Comparison of ENCODE assay signal across 13 cellular contexts in genomic region chr17:21199311-21199710, GRCh38. TPM values are rescaled to one million over a fixed set of nuclear protein-coding genes. Genes with fewer than 3 reads are reported as not detected.
A peak's percentile ranks its signal among the peaks of the same experiment; 100 is the strongest.
DNase-seq lines count a peak whose midpoint lies in the region; ATAC-seq, FAIRE-seq and TF ChIP-seq lines count a peak whose summit lies in the region.
"Had no signal": no experiment of that assay in that cellular context is flagged by ENCODE, and none has a peak within 500 bp of the region (broad histone marks: within the 10 kb centered on the region; RNA-seq: fewer than 3 reads in every experiment).

No MANE protein-coding gene starts in this region.

- ATAC-seq in Right ventricle myocardium superior (ENCODE audit: poor library complexity) = no peak
- peak; percentile 88 for ATAC-seq in K562
- no peak for ATAC-seq in HG02678 (IDR thresholded peaks at IDR 0.05; ENCODE audit: unreplicated experiment)
- no peak for ATAC-seq in GM19397 (IDR thresholded peaks at IDR 0.05; ENCODE audit: unreplicated experiment)

- POLR2A ChIA-PET in K562 (lab: Yijun Ruan, JAX) = interaction anchor here (3.1 kb wide), 1 partner anchor 13 kb away, joined by 22 read pairs; the partner anchor contains the start of gene TMEM11

- peak in 1 of 2 donors; percentile 89 for DNase-seq in cardiac muscle cell (ENCODE audit: low read depth in 1 of 2, low spot score in 1 of 2)
- DNase-seq in Right ventricle myocardium superior = no peak
- DNase-seq in K562 (ENCODE audit: extremely low read depth in 1 of 4, low spot score in 3 of 4) = peak in 2 of 4 experiments; percentile 46 to 54
- no peak for DNase-seq in NCI-H2227 (lab: John Stamatoyannopoulos, UW; ENCODE audit: unreplicated experiment)
- no peak for DNase-seq in RPMI8226
- DNase-seq: activated CD4-positive, alpha-beta T cell treated with anti-CD3 and anti-CD28 coated beads, Interleukin-2, amount 50 U/mL, for 48 hours; activated naive CD4-positive, alpha-beta T cell treated with anti-CD3 and anti-CD28 coated beads, Interleukin-2, amount 50 U/mL, for 16 hours; DMS153; NCI-H146 had no signal

- H3K36me3 ChIP-seq in cardiac muscle cell = peaks cover 12% of the 10 kb centered on the region
- H3K36me3 ChIP-seq in K562 (ENCODE audit: control insufficient read depth, insufficient read depth, low read length) = peaks cover 22% of the 10 kb centered on the region; the same call in 1 of the 3 replicates
- peaks cover 15% of the 10 kb centered on the region for H3K36me3 ChIP-seq in iPS-18a (ENCODE audit: control insufficient read depth, low read depth, low read length)

- TF ChIP-seq CTCF in cardiac muscle cell (IDR thresholded peaks at IDR 0.05; ENCODE audit: low read depth, low read length) (no peak), K562 (IDR thresholded peaks at IDR 0.05 in 2 of 3, conservative IDR thresholded peaks at IDR 0.05 in 1 of 3; ENCODE audit: insufficient read depth in 2 of 3, low read depth in 1 of 3, low read length in 3 of 3) (no peak)

- H3K9me3 ChIP-seq in cardiac muscle cell (ENCODE audit: low read depth) (no peaks in the 10 kb centered on the region), K562 (replicated peaks; ENCODE audit: control insufficient read depth, insufficient read depth, low read depth, low read length) (no peaks in the 10 kb centered on the region), iPS-18a (ENCODE audit: control insufficient read depth, low read depth, low read length) (no peaks in the 10 kb centered on the region)

- CTCF ChIA-PET in K562 (lab: Yijun Ruan, JAX; ENCODE audit: low intra/inter-chr PET ratio) = no interaction called here

- H3K9ac ChIP-seq in K562 (ENCODE audit: insufficient read depth in 1 of 2, low read depth in 2 of 2, low read length in 2 of 2) (no peak overlapping the region), iPS-18a (ENCODE audit: low read length) (peak overlapping the region; percentile 33)

- H3K27ac ChIP-seq in cardiac muscle cell (peak overlapping the region; percentile 79), K562 (ENCODE audit: extremely low read depth, low read depth, low read length) (no peak overlapping the region), iPS-18a (ENCODE audit: low read length) (no peak overlapping the region)

- intact Hi-C loops in Right ventricle myocardium superior (cut with DNase I) (no loop called here), K562 (cut with micrococcal nuclease) (no loop called here)

- no peak for TF ChIP-seq RAD21 in K562 (CRISPR knock-in tag; conservative IDR thresholded peaks at IDR 0.05 in 1 of 2, IDR thresholded peaks at IDR 0.05 in 1 of 2)

- H3K4me2 ChIP-seq in K562 (ENCODE audit: insufficient read depth, low read length) = no peak overlapping the region

- no TSS peak for BruUV-seq in K562 (replicated peaks; lab: Mats Ljungman, UMichigan)

- peaks cover 9% of the 10 kb centered on the region for H3K9me1 ChIP-seq in K562 (ENCODE audit: control insufficient read depth, insufficient read depth, low read length)

- no peak for TF ChIP-seq EP300 in K562 (IDR thresholded peaks at IDR 0.05; ENCODE audit: low read length)

- FAIRE-seq in K562 (lab: Jason Lieb, UNC) = no peak
- FAIRE-seq: GM18507 had no signal

- H3K27me3 ChIP-seq in cardiac muscle cell = no peaks in the 10 kb centered on the region
- no peaks in the 10 kb centered on the region for H3K27me3 ChIP-seq in K562 (ENCODE audit: control insufficient read depth in 2 of 2, insufficient read depth in 2 of 2, low read length in 2 of 2)
- no peaks in the 10 kb centered on the region for H3K27me3 ChIP-seq in iPS-18a (ENCODE audit: control insufficient read depth, insufficient read depth, low read length)

- H4K20me1 ChIP-seq in K562 (replicated peaks; ENCODE audit: control insufficient read depth, insufficient read depth, low read length) = peaks cover 43% of the 10 kb centered on the region

- H3K4me1 ChIP-seq in cardiac muscle cell (ENCODE audit: low read depth) (peaks cover 7% of the 10 kb centered on the region), K562 (replicated peaks in 1 of 2; ENCODE audit: control insufficient read depth in 2 of 2, insufficient read depth in 2 of 2, low read length in 2 of 2) (peaks cover 0 to 32% of the 10 kb centered on the region in 2 experiments; a peak in 4 of 5 replicates), iPS-18a (ENCODE audit: control insufficient read depth, low read depth, low read length) (peaks cover 22% of the 10 kb centered on the region)

- H3K79me2 ChIP-seq in K562 (ENCODE audit: control insufficient read depth, insufficient read depth, low read length) = peaks cover 56% of the 10 kb centered on the region

- 20% methylated on average over 1 of the region's 9 CpGs for WGBS in K562 (ENCODE audit: insufficient coverage, low coverage, missing lambda C conversion rate)

- in situ Hi-C loops in K562 (cut with MboI) = no loop called here

- no peak for TF ChIP-seq POLR2A in K562 (conservative IDR thresholded peaks at IDR 0.05)

- no peak overlapping the region for H2AFZ ChIP-seq in K562 (ENCODE audit: low read depth, low read length)

- H3K4me3 ChIP-seq in cardiac muscle cell (no peak overlapping the region), K562 (no peak overlapping the region), iPS-18a (ENCODE audit: low read length) (no peak overlapping the region)

TF ChIP-seq in K562, 482 proteins besides CTCF, POLR2A, EP300 and RAD21 (continues in another document):
- TF ChIP-seq STAT6 (CRISPR knock-in tag; IDR thresholded peaks at IDR 0.05) (no peak), CCNT2 (IDR thresholded peaks at IDR 0.05; ENCODE audit: borderline replicate concordance, extremely low read depth, insufficient read length, low read depth, low read length) (no peak)

RNA-seq across cellular contexts. Expression of gene TMEM11, which starts 14.7 kb away (rescaled TPM):
- total RNA-seq in cardiac muscle cell (37.9 and 42.9 TPM in 2 replicates), Right ventricle myocardium superior (31.9 TPM), K562 (2014; rRNA removed) (27.5 and 35.4 TPM in 2 replicates), K562 (2014; rRNA removed; fragmentation: Illumina TruSeq; extraction: Trizol) (9.4 and 12.0 TPM in 2 replicates), K562 (2015; rRNA removed; fragmentation: Illumina TruSeq; extraction: Trizol) (17.8 and 18.7 TPM in 2 replicates), K562 (2021) (28.3 and 30.0 TPM in 2 replicates)
- polyA plus RNA-seq in cardiac muscle cell (91.0 and 92.2 TPM in 2 replicates), K562 (2011; rRNA removed) (32.2 and 37.5 TPM in 2 replicates), K562 (2014; fragmentation: Illumina TruSeq; extraction: Trizol) (33.4 and 35.1 TPM in 2 replicates), K562 (2014; fragmentation: Nextera tagmentation; extraction: Ambion mirVana) (10 to 100 TPM; 17.4 to 31.9 TPM), K562 (2014; rRNA removed) (40.7 and 41.5 TPM in 2 replicates)
- 22.4 and 35.6 TPM in 2 replicates for total RNA-seq in K562 (2011; cell fraction: chromatin; rRNA removed; ENCODE audit: low replicate concordance)
- 30.8 and 34.7 TPM in 2 replicates for total RNA-seq in K562 (2011; cell fraction: nucleolus; rRNA removed)
- 28.2 and 29.8 TPM in 2 replicates for total RNA-seq in K562 (2011; cell fraction: nucleoplasm; rRNA removed)
- 53.5 and 101 TPM in 2 replicates for polyA plus RNA-seq in K562 (2011; cell fraction: cytosol; rRNA removed)
- 22.5 and 25.5 TPM in 2 replicates for polyA plus RNA-seq in K562 (2011; cell fraction: nucleus; rRNA removed)
- polyA plus RNA-seq in K562 (2012) = 17.5 and 27.9 TPM in 2 replicates
- 16.0 and 21.8 TPM in 2 replicates for polyA minus RNA-seq in K562 (2011; rRNA and poly(A)+ RNA removed)
- polyA minus RNA-seq in K562 (2011; cell fraction: cytosol; rRNA and poly(A)+ RNA removed) = 13.1 and 16.8 TPM in 2 replicates
- 11.2 and 18.2 TPM in 2 replicates for polyA minus RNA-seq in K562 (2011; cell fraction: nucleus; rRNA and poly(A)+ RNA removed)

RNA-seq across cellular contexts. Expression of gene NATD1, which starts 53.9 kb away (rescaled TPM):
- total RNA-seq in cardiac muscle cell (22.3 and 28.4 TPM in 2 replicates), Right ventricle myocardium superior (19.1 TPM), K562 (2014; rRNA removed) (2.3 and 2.9 TPM in 2 replicates), K562 (2014; rRNA removed; fragmentation: Illumina TruSeq; extraction: Trizol) (0.55 and 0.61 TPM in 2 replicates), K562 (2015; rRNA removed; fragmentation: Illumina TruSeq; extraction: Trizol) (0.65 and 0.72 TPM in 2 replicates), K562 (2021) (5.4 TPM in 2 replicates)
- polyA plus RNA-seq in cardiac muscle cell (12.7 and 15.7 TPM in 2 replicates), K562 (2011; rRNA removed) (1.6 and 2.3 TPM in 2 replicates), K562 (2014; fragmentation: Illumina TruSeq; extraction: Trizol) (3.7 and 4.5 TPM in 2 replicates), K562 (2014; fragmentation: Nextera tagmentation; extraction: Ambion mirVana) (under 1 TPM; 0.24 to 0.52 TPM), K562 (2014; rRNA removed) (3.7 and 4.2 TPM in 2 replicates)
- total RNA-seq in K562 (2011; cell fraction: chromatin; rRNA removed; ENCODE audit: low replicate concordance) = 1.9 and 6.9 TPM in 2 replicates
- total RNA-seq in K562 (2011; cell fraction: nucleolus; rRNA removed) = 5.3 and 5.5 TPM in 2 replicates
- total RNA-seq in K562 (2011; cell fraction: nucleoplasm; rRNA removed) = 3.2 and 3.4 TPM in 2 replicates
- 3.1 and 4.2 TPM in 2 replicates for polyA plus RNA-seq in K562 (2011; cell fraction: cytosol; rRNA removed)
- 1.5 and 2.5 TPM in 2 replicates for polyA plus RNA-seq in K562 (2011; cell fraction: nucleus; rRNA removed)
- 2.5 and 8.0 TPM in 2 replicates for polyA plus RNA-seq in K562 (2012)
- 0.90 and 1.3 TPM in 2 replicates for polyA minus RNA-seq in K562 (2011; rRNA and poly(A)+ RNA removed)
- polyA minus RNA-seq in K562 (2011; cell fraction: cytosol; rRNA and poly(A)+ RNA removed) = 1.9 and 3.1 TPM in 2 replicates
- polyA minus RNA-seq in K562 (2011; cell fraction: nucleus; rRNA and poly(A)+ RNA removed) = 2.3 and 2.9 TPM in 2 replicates
